ENCODE assay signal across 25 cellular contexts in the genomic region with DNA sequence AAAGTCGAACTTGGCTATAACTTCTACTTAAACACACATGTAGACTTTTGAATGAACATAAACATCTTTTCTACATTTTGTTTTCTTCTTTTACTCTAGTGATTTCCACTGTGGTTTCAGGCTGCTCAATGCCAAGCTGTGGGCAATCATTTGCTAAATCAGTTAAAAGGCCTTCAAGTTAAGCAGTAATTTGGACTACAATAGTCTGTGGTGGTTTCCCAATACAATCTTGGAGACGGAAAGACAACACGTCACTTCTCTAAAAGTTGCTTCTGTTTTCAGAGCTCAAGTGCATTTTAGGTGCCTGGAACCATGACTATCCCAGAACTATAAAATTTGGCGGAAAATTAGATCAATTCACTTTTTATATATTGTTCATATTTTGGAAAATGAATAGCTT.
DNase-seq lines count a peak whose midpoint lies in the region; ATAC-seq and TF ChIP-seq lines count a peak whose summit lies in the region.
"Had no signal": no experiment of that assay in that cellular context is flagged by ENCODE, and none has a peak within 500 bp of the region (broad histone marks: within the 10 kb centered on the region; RNA-seq: fewer than 3 reads in every experiment).

No MANE protein-coding gene starts in this region.

- H3K4me1 ChIP-seq in neutrophil (ENCODE audit: control insufficient read depth in 1 of 2, insufficient read depth in 1 of 2, low read depth in 1 of 2, low read length in 1 of 2) (peaks cover 8 to 11% of the 10 kb centered on the region in 2 experiments), gastrocnemius medialis (no peaks in the 10 kb centered on the region)
- H3K4me1 ChIP-seq: colonic mucosa, tibial artery had no signal

- no peak for TF ChIP-seq CTCF in neutrophil (IDR thresholded peaks at IDR 0.05)
- no peak for TF ChIP-seq CTCF in gastrocnemius medialis (IDR thresholded peaks at IDR 0.05 in 4 of 5, conservative IDR thresholded peaks at IDR 0.05 in 1 of 5)

- H3K4me3 ChIP-seq in neutrophil (ENCODE audit: low read depth in 1 of 2, low read length in 1 of 2) (no peak overlapping the region), gastrocnemius medialis (no peak overlapping the region)
- H3K4me3 ChIP-seq: colonic mucosa, K562, ovary, tibial artery had no signal

- no peaks in the 10 kb centered on the region for H3K27me3 ChIP-seq in neutrophil
- H3K27me3 ChIP-seq in gastrocnemius medialis = no peaks in the 10 kb centered on the region
- H3K27me3 ChIP-seq: colonic mucosa, ovary, tibial artery had no signal

- in situ Hi-C loops in gastrocnemius medialis (cut with MboI; ENCODE audit: low sequenced_read_pairs in 4 of 4) = loop anchor here in 1 of 4 donors (25.0 kb wide), 1 partner anchor 1232 kb away; no protein-coding TSS in a partner anchor

- intact Hi-C loops in gastrocnemius medialis (cut with DNase I; ENCODE audit: low total_unique reads) = no loop called here

- no peaks in the 10 kb centered on the region for H3K36me3 ChIP-seq in neutrophil
- H3K36me3 ChIP-seq in gastrocnemius medialis = no peaks in the 10 kb centered on the region
- H3K36me3 ChIP-seq: colonic mucosa, ovary, tibial artery had no signal

- H3K9me3 ChIP-seq in neutrophil (no peaks in the 10 kb centered on the region), gastrocnemius medialis (no peaks in the 10 kb centered on the region)
- H3K9me3 ChIP-seq: colonic mucosa, ovary, tibial artery had no signal

- DNase-seq in CD1c-positive myeloid dendritic cell (ENCODE audit: extremely low spot score) = peak; percentile 88
- peak; percentile 86 for DNase-seq in MV-4-11 (lab: John Stamatoyannopoulos, UW)
- DNase-seq in caudate nucleus (lab: John Stamatoyannopoulos, UW) = no peak
- DNase-seq in epidermal melanocyte (ENCODE audit: insufficient read length, low spot score) = no peak
- DNase-seq in activated T-cell treated with anti-CD3 and anti-CD28 coated beads for 4 hours = no peak
- no peak for DNase-seq in gastrocnemius medialis
- DNase-seq: activated CD4-positive, alpha-beta T cell treated with anti-CD3 and anti-CD28 coated beads, Interleukin-2, amount 50 U/mL, for 1 hour; activated naive CD8-positive, alpha-beta T cell treated with anti-CD3 and anti-CD28 coated beads, Interleukin-2, amount 50 U/mL, for 24 hours; CD8-positive, alpha-beta memory T cell; colonic mucosa; DMS79; H7; immature natural killer cell; naive B cell; NCI-H1105; NCI-H2107; NCI-H510A; ovary; stimulated activated CD4-positive, alpha-beta T cell treated with anti-CD3 and anti-CD28 coated beads, Interleukin-1b, Interleukin-23, amount 100 ng/mL, for 48 hours; stimulated activated naive CD4-positive, alpha-beta T cell; T-helper 1 cell; tibial artery had no signal

- H3K27ac ChIP-seq in caudate nucleus (ENCODE audit: low read depth, low read length) = peak overlapping the region; percentile 12
- H3K27ac ChIP-seq in neutrophil = peak overlapping the region; percentile 6
- H3K27ac ChIP-seq in gastrocnemius medialis = no peak overlapping the region
- H3K27ac ChIP-seq: colonic mucosa, ovary, tibial artery had no signal

- no peak for TF ChIP-seq POLR2A in gastrocnemius medialis (IDR thresholded peaks at IDR 0.05)

- ATAC-seq in HG03025 (IDR thresholded peaks at IDR 0.05; ENCODE audit: low FRiP score, unreplicated experiment) (no peak), gastrocnemius medialis (no peak)
- ATAC-seq: activated naive CD8-positive, alpha-beta T cell treated with anti-CD3 and anti-CD28 coated beads, Interleukin-2, amount 50 U/mL, for 24 hours; K562 had no signal

Comparison
In these comparisons a context has a peak if more than half of its experiments do, and no peak if none do; other contexts are left out.
1. DNase-seq: peak in CD1c-positive myeloid dendritic cell (single experiment) and MV-4-11 (single experiment); none in caudate nucleus (0 of 61), epidermal melanocyte (single experiment), activated T-cell treated with anti-CD3 and anti-CD28 coated beads for 4 hours (single experiment) and gastrocnemius medialis (0 of 2).
2. H3K27ac ChIP-seq: peak in caudate nucleus (single experiment) and neutrophil (single experiment); none in gastrocnemius medialis (0 of 4).